In genomic region chr1:220696863-220697231, GRCh38 we compare ENCODE assay signal across 20 cellular contexts. TPM values are rescaled to one million over a fixed set of nuclear protein-coding genes. Genes with fewer than 3 reads are reported as not detected.
DNase-seq lines count a peak whose midpoint lies in the region; ATAC-seq, FAIRE-seq and TF ChIP-seq lines count a peak whose summit lies in the region.
"Had no signal": no experiment of that assay in that cellular context is flagged by ENCODE, and none has a peak within 500 bp of the region (broad histone marks: within the 10 kb centered on the region; RNA-seq: fewer than 3 reads in every experiment).

No MANE protein-coding gene starts in this region.

- H3K4me2 ChIP-seq in astrocyte (ENCODE audit: low read length), result no peak overlapping the region

- H3K27me3 Mint-ChIP-seq in astrocyte (ENCODE audit: low read depth, unreplicated experiment), result peaks cover 18% of the 10 kb centered on the region
- H3K27me3 Mint-ChIP-seq: stimulated activated memory B cell treated with anti-CD40 and anti-IgM and Interleukin-4, amounts not matched to agents 10 μg/mL and 1 μg/mL and 100 μg/mL, for 72 hours had no signal

- TF ChIP-seq CTCF in astrocyte (IDR thresholded peaks at IDR 0.05; ENCODE audit: insufficient read depth, low read depth, low read length), result no peak

- no peaks in the 10 kb centered on the region for H4K20me1 ChIP-seq in astrocyte (ENCODE audit: insufficient read depth, low read length)

- no peaks in the 10 kb centered on the region for H3K36me3 Mint-ChIP-seq in astrocyte (ENCODE audit: low read depth, unreplicated experiment)

- H3K36me3 ChIP-seq in astrocyte (ENCODE audit: insufficient read depth, low read length), result no peaks in the 10 kb centered on the region
- H3K36me3 ChIP-seq: colonic mucosa, uterus had no signal

- H3K9me3 ChIP-seq in astrocyte (ENCODE audit: insufficient read depth, low read depth, low read length), result no peaks in the 10 kb centered on the region
- H3K9me3 ChIP-seq: colonic mucosa, uterus had no signal

- no peaks in the 10 kb centered on the region for H3K79me2 ChIP-seq in astrocyte (ENCODE audit: insufficient read depth, low read length)

- ATAC-seq in HG03457 (IDR thresholded peaks at IDR 0.05; ENCODE audit: unreplicated experiment), result no peak
- ATAC-seq: activated T-cell treated with anti-CD3 and anti-CD28 coated beads, Interleukin-2, amount 50 U/mL, for 4 hours; stimulated activated memory B cell treated with anti-CD40 and anti-IgM and Interleukin-4, amounts not matched to agents 10 μg/mL and 1 μg/mL and 100 μg/mL, for 72 hours had no signal

- no peak overlapping the region for H2AFZ ChIP-seq in astrocyte (ENCODE audit: low read depth, low read length)

- no peaks in the 10 kb centered on the region for H3K9me3 Mint-ChIP-seq in astrocyte (ENCODE audit: unreplicated experiment)
- H3K9me3 Mint-ChIP-seq: activated CD4-positive, alpha-beta T cell treated with anti-CD3 and anti-CD28 coated beads, Interleukin-2, amount 10 ng/mL, durations not matched to agents 24 days and 14 days; activated T-cell treated with anti-CD3 and anti-CD28 coated beads, Interleukin-2, amount 50 U/mL, for 4 hours; neural crest cell; stimulated activated memory B cell treated with anti-CD40 and anti-IgM and Interleukin-4, amounts not matched to agents 10 μg/mL and 1 μg/mL and 100 μg/mL, for 72 hours had no signal

- no peaks in the 10 kb centered on the region for H3K4me1 Mint-ChIP-seq in astrocyte (ENCODE audit: low read depth, unreplicated experiment)

- no peak for FAIRE-seq in astrocyte (lab: Jason Lieb, UNC)
- FAIRE-seq: A204.1 had no signal

- H3K27me3 ChIP-seq in astrocyte (ENCODE audit: insufficient read depth, low read length), result peaks cover 2% of the 10 kb centered on the region
- H3K27me3 ChIP-seq: colonic mucosa, uterus had no signal

- H3K4me1 ChIP-seq in astrocyte (ENCODE audit: insufficient read depth, low read length), result no peaks in the 10 kb centered on the region
- H3K4me1 ChIP-seq: colonic mucosa, uterus had no signal

- DNase-seq in activated CD8-positive, alpha-beta memory T cell treated with anti-CD3 and anti-CD28 coated beads, Interleukin-2, amount 50 U/mL, for 48 hours, result peak; percentile 17
- no peak for DNase-seq in activated CD8-positive, alpha-beta memory T cell treated with anti-CD3 and anti-CD28 coated beads, Interleukin-2, amount 50 U/mL, for 4 hours
- DNase-seq in astrocyte (ENCODE audit: low read depth) (peak; percentile 37), islet precursor cell (peak; percentile 53), C1 segment of cervical spinal cord (lab: John Stamatoyannopoulos, UW) (no peak), NCI-H2227 (lab: John Stamatoyannopoulos, UW; ENCODE audit: unreplicated experiment) (no peak)
- DNase-seq: activated T-cell treated with anti-CD3 and anti-CD28 coated beads, Interleukin-2, amount 50 U/mL, for 4 hours; colonic mucosa; COR-L47; erythroblast; NCI-H1930; uterus had no signal

- H3K4me3 ChIP-seq in astrocyte (ENCODE audit: insufficient read depth, low read depth, low read length), result no peak overlapping the region
- H3K4me3 ChIP-seq: colonic mucosa, uterus had no signal

- H3K27ac ChIP-seq in astrocyte (ENCODE audit: low read depth, low read length), result no peak overlapping the region
- H3K27ac ChIP-seq in temporal lobe (ENCODE audit: low read depth, low read length), result peak overlapping the region; percentile 73
- H3K27ac ChIP-seq: colonic mucosa, HL-60, uterus had no signal

- no peak overlapping the region for H3K4me3 Mint-ChIP-seq in astrocyte (ENCODE audit: unreplicated experiment)
- H3K4me3 Mint-ChIP-seq: activated CD4-positive, alpha-beta T cell treated with anti-CD3 and anti-CD28 coated beads, Interleukin-2, amount 10 ng/mL, durations not matched to agents 24 days and 14 days; activated T-cell treated with anti-CD3 and anti-CD28 coated beads, Interleukin-2, amount 50 U/mL, for 4 hours; neural crest cell; stimulated activated memory B cell treated with anti-CD40 and anti-IgM and Interleukin-4, amounts not matched to agents 10 μg/mL and 1 μg/mL and 100 μg/mL, for 72 hours had no signal

- no peak overlapping the region for H3K27ac Mint-ChIP-seq in astrocyte (ENCODE audit: unreplicated experiment)
- H3K27ac Mint-ChIP-seq: activated CD4-positive, alpha-beta T cell treated with anti-CD3 and anti-CD28 coated beads, Interleukin-2, amount 10 ng/mL, durations not matched to agents 24 days and 14 days; stimulated activated memory B cell treated with anti-CD40 and anti-IgM and Interleukin-4, amounts not matched to agents 10 μg/mL and 1 μg/mL and 100 μg/mL, for 72 hours had no signal

- H3K9ac ChIP-seq in astrocyte (ENCODE audit: low read length), result no peak overlapping the region

RNA-seq across cellular contexts. Expression of gene C1orf115, which starts 6.7 kb away (rescaled TPM):
- total RNA-seq in astrocyte, result 1.1 and 1.8 TPM in 2 replicates
- 37.1 TPM for total RNA-seq in temporal lobe
- total RNA-seq: H4 had no signal

RNA-seq across cellular contexts. Expression of gene MTARC2, which starts 51.3 kb away (rescaled TPM):
- total RNA-seq in astrocyte (3.1 and 3.9 TPM in 2 replicates), temporal lobe (7.6 TPM)
- total RNA-seq: activated CD4-positive, alpha-beta T cell treated with anti-CD3 and anti-CD28 coated beads, Interleukin-2, amount 10 ng/mL, durations not matched to agents 24 days and 14 days had no signal

Comparison
In these comparisons a context has a peak if more than half of its experiments do, and no peak if none do; other contexts are left out.
1. DNase-seq: peak in activated CD8-positive, alpha-beta memory T cell treated with anti-CD3 and anti-CD28 coated beads, Interleukin-2, amount 50 U/mL, for 48 hours (single experiment), astrocyte (single experiment) and islet precursor cell (single experiment); none in activated CD8-positive, alpha-beta memory T cell treated with anti-CD3 and anti-CD28 coated beads, Interleukin-2, amount 50 U/mL, for 4 hours (single experiment), C1 segment of cervical spinal cord (0 of 14) and NCI-H2227 (single experiment).
2. RNA of gene C1orf115, which starts 6.7 kb away (total RNA-seq): 37.1 TPM in temporal lobe (single experiment); 1.1 to 1.8 TPM in astrocyte; every median in the first group is over 10 times any median in the second.